Comparison of ENCODE assay signal across 8 cellular contexts in genomic region chr6:89080281-89081128, GRCh38. TPM values are rescaled to one million over a fixed set of nuclear protein-coding genes. Genes with fewer than 3 reads are reported as not detected.
DNase-seq lines count a peak whose midpoint lies in the region; ATAC-seq and TF ChIP-seq lines count a peak whose summit lies in the region.

TSS of gene PNRC1 (plus strand) at chr6:89080751. CDS start at chr6:89080895, 144 bp downstream.

- peak within 1 kb of the TSS; percentile 94 for H3K27ac Mint-ChIP-seq in T-helper 2 cell treated with Interferon-gamma antibody and Interleukin-4, amounts not matched to agents 5 μg/mL and 100 μg/mL, for 36 hours

- no peak for TF ChIP-seq CTCF in ascending aorta (IDR thresholded peaks at IDR 0.05)
- peak in 1 of 3 experiments; percentile 13 for TF ChIP-seq CTCF in vagina (IDR thresholded peaks at IDR 0.05)

- no peaks in the 10 kb centered on the region for H3K9me3 ChIP-seq in ascending aorta
- no peaks in the 10 kb centered on the region for H3K9me3 ChIP-seq in right cardiac atrium (ENCODE audit: control insufficient read depth, low read length)
- no peaks in the 10 kb centered on the region for H3K9me3 ChIP-seq in vagina

- peaks cover 27% of the 10 kb centered on the region for H3K36me3 Mint-ChIP-seq in T-helper 2 cell treated with Interferon-gamma antibody and Interleukin-4, amounts not matched to agents 5 μg/mL and 100 μg/mL, for 36 hours (ENCODE audit: low read depth)

- H3K27ac ChIP-seq in ascending aorta: peak within 1 kb of the TSS; percentile 98 to 100
- peak within 1 kb of the TSS; percentile 100 for H3K27ac ChIP-seq in right cardiac atrium (ENCODE audit: low read length)
- H3K27ac ChIP-seq in vagina: peak within 1 kb of the TSS; percentile 100

- peak; percentile 98 to 100 for TF ChIP-seq POLR2A in vagina (IDR thresholded peaks at IDR 0.05)

- WGBS in right cardiac atrium: under 1% methylated on average over 63 of the region's 63 CpGs

- intact Hi-C loops in ascending aorta (cut with DNase I) (loop anchor here (1.0 to 10.0 kb wide), 8 partner anchors 45 to 1378 kb away; partner anchors contain the start of genes AKIRIN2, CASP8AP2, PM20D2 and RNGTT), right cardiac atrium (cut with DNase I) (loop anchor here in 3 of 4 donors (5.0 to 10.0 kb wide), 3 partner anchors 43 to 116 kb away; partner anchors contain the start of gene RNGTT (in 1 of the 3)), vagina (cut with DNase I) (loop anchor here (5.0 to 10.0 kb wide), 3 partner anchors 43 to 272 kb away; partner anchors contain the start of gene UBE2J1)

- DNase-seq in NCI-H1930 (lab: John Stamatoyannopoulos, UW) (peak; percentile 90 to 97), ascending aorta (ENCODE audit: low spot score in 2 of 2) (peak; percentile 100), right cardiac atrium (peak; percentile 100), putamen (ENCODE audit: low spot score) (peak; percentile 100), vagina (ENCODE audit: extremely low spot score in 2 of 2) (peak; percentile 100)
- DNase-seq in T-helper 2 cell treated with Interferon-gamma antibody and Interleukin-4, amounts not matched to agents 5 μg/mL and 100 μg/mL, for 36 hours (ENCODE audit: low spot score): peak; percentile 100

- peak; percentile 76 for ATAC-seq in GM18502 (IDR thresholded peaks at IDR 0.05; ENCODE audit: poor library complexity, unreplicated experiment)
- ATAC-seq in HG02970 (IDR thresholded peaks at IDR 0.05; ENCODE audit: low FRiP score, unreplicated experiment): peak; percentile 78
- peak; percentile 92 to 94 for ATAC-seq in right cardiac atrium

- no peaks in the 10 kb centered on the region for H3K9me3 Mint-ChIP-seq in T-helper 2 cell treated with Interferon-gamma antibody and Interleukin-4, amounts not matched to agents 5 μg/mL and 100 μg/mL, for 36 hours

- H3K4me1 Mint-ChIP-seq in T-helper 2 cell treated with Interferon-gamma antibody and Interleukin-4, amounts not matched to agents 5 μg/mL and 100 μg/mL, for 36 hours (ENCODE audit: low read depth): peaks cover 31% of the 10 kb centered on the region

- peak within 1 kb of the TSS; percentile 95 for H3K4me3 Mint-ChIP-seq in T-helper 2 cell treated with Interferon-gamma antibody and Interleukin-4, amounts not matched to agents 5 μg/mL and 100 μg/mL, for 36 hours

- no peaks in the 10 kb centered on the region for H3K27me3 ChIP-seq in ascending aorta
- H3K27me3 ChIP-seq in right cardiac atrium (ENCODE audit: control insufficient read depth, insufficient read depth): no peaks in the 10 kb centered on the region
- H3K27me3 ChIP-seq in vagina: no peaks in the 10 kb centered on the region

- H3K27me3 Mint-ChIP-seq in T-helper 2 cell treated with Interferon-gamma antibody and Interleukin-4, amounts not matched to agents 5 μg/mL and 100 μg/mL, for 36 hours (ENCODE audit: low read depth): peaks cover 4% of the 10 kb centered on the region

- H3K4me1 ChIP-seq in ascending aorta (peaks cover 0 to 18% of the 10 kb centered on the region in 2 donors), right cardiac atrium (ENCODE audit: control insufficient read depth, insufficient read depth, low read length) (no peaks in the 10 kb centered on the region), vagina (peaks cover 27% of the 10 kb centered on the region)

- H3K36me3 ChIP-seq in ascending aorta (peaks cover 6 to 32% of the 10 kb centered on the region in 2 donors), vagina (peaks cover 0 to 19% of the 10 kb centered on the region in 2 donors)

- H3K4me3 ChIP-seq in ascending aorta (peak within 1 kb of the TSS; percentile 86 to 96), right cardiac atrium (ENCODE audit: low read length) (peak within 1 kb of the TSS; percentile 98), vagina (peak within 1 kb of the TSS; percentile 64 to 100)

RNA-seq across cellular contexts. Expression of gene PNRC1, which starts in this region (rescaled TPM):
- 196 TPM for total RNA-seq in ascending aorta
- 100 to 1,000 TPM; 200 to 225 (median 213) TPM for total RNA-seq in right cardiac atrium
- 82.7 TPM for polyA plus RNA-seq in right cardiac atrium
- 289 TPM for total RNA-seq in vagina

Comparison
In these comparisons a context has a peak if more than half of its experiments do, and no peak if none do; other contexts are left out.
1. Peak in every context shown above with its lines: DNase-seq, ATAC-seq, H3K4me3 ChIP-seq and H3K27ac ChIP-seq.